Comparison of ENCODE assay signal across 9 cellular contexts in the genomic region with DNA sequence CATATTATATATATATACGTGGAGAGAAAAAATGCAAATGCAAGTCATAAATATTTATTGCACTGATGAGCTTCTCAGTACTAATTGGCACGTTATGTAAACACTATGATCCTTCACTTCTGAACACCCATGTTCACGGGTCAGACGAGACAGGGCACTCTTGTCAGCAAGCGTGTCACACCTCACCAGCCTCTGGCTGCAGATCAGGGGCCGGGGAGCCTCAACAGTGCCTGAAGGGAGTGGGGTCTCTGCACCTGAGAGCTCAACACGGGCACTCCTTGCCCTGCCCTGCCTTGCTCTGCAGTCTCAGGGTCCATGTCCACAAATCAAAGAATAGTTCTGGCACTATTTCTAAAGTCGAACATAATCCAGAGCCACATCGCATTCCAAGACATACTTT. TPM values are rescaled to one million over a fixed set of nuclear protein-coding genes. Genes with fewer than 3 reads are reported as not detected.
DNase-seq lines count a peak whose midpoint lies in the region; ATAC-seq and TF ChIP-seq lines count a peak whose summit lies in the region.
"Had no signal": no experiment of that assay in that cellular context is flagged by ENCODE, and none has a peak within 500 bp of the region (broad histone marks: within the 10 kb centered on the region; RNA-seq: fewer than 3 reads in every experiment).

No MANE protein-coding gene starts in this region.

- peaks cover 15% of the 10 kb centered on the region for H3K4me1 ChIP-seq in Panc1 (ENCODE audit: control insufficient read depth, insufficient read depth, low read length)
- H3K4me1 ChIP-seq in thoracic aorta (ENCODE audit: control insufficient read depth in 1 of 2, low read depth in 2 of 2) = peaks cover 7 to 27% of the 10 kb centered on the region in 2 donors

- in situ Hi-C loops in Panc1 (cut with HindIII; ENCODE audit: low pct_unique_long_range_greater_than_20kb, low sequenced_read_pairs) = no loop called here

- H3K36me3 ChIP-seq in Panc1 (ENCODE audit: control insufficient read depth, insufficient read depth, low read length) (no peaks in the 10 kb centered on the region), thoracic aorta (no peaks in the 10 kb centered on the region)

- peak overlapping the region; percentile 89 for H3K4me3 Mint-ChIP-seq in activated naive CD4-positive, alpha-beta T cell treated with anti-CD3 and anti-CD28 coated beads for 36 hours
- H3K4me3 Mint-ChIP-seq in immature natural killer cell = peak overlapping the region; percentile 87 to 99 (median 91)

- intact Hi-C loops in activated naive CD4-positive, alpha-beta T cell treated with anti-CD3 and anti-CD28 coated beads for 36 hours (cut with micrococcal nuclease) = loop anchor here (5.0 kb wide), 1 partner anchor 167 kb away; no protein-coding TSS in a partner anchor
- intact Hi-C loops in Panc1 (cut with micrococcal nuclease; ENCODE audit: unreplicated experiment) = no loop called here

- POLR2A ChIA-PET in Panc1 (lab: Charles Lee) = no interaction called here

- H3K27me3 Mint-ChIP-seq in activated naive CD4-positive, alpha-beta T cell treated with anti-CD3 and anti-CD28 coated beads for 36 hours (ENCODE audit: low read depth) = no peaks in the 10 kb centered on the region
- peaks cover 7 to 10% (median 10%) of the 10 kb centered on the region in 3 donors for H3K27me3 Mint-ChIP-seq in immature natural killer cell (ENCODE audit: low read depth in 3 of 3)

- H3K4me3 ChIP-seq in Panc1 (ENCODE audit: low read depth in 2 of 2, low read length in 2 of 2) = peak overlapping the region; percentile 55 to 70
- peak overlapping the region; percentile 56 for H3K4me3 ChIP-seq in thoracic aorta

- H3K9me3 Mint-ChIP-seq in activated naive CD4-positive, alpha-beta T cell treated with anti-CD3 and anti-CD28 coated beads for 36 hours = peaks cover 9% of the 10 kb centered on the region
- no peaks in the 10 kb centered on the region for H3K9me3 Mint-ChIP-seq in immature natural killer cell

- TF ChIP-seq CTCF in Panc1 (IDR thresholded peaks at IDR 0.05) (no peak), thoracic aorta (IDR thresholded peaks at IDR 0.05) (no peak)

- CTCF ChIA-PET in activated naive CD4-positive, alpha-beta T cell treated with anti-CD3 and anti-CD28 coated beads for 36 hours (lab: Charles Lee) = interaction anchor here (1.6 to 1.7 kb wide), 3 partner anchors 19 to 116 kb away, joined by 3 to 5 read pairs (median 4); no protein-coding TSS in a partner anchor
- CTCF ChIA-PET in Panc1 (lab: Charles Lee) = no interaction called here

- H3K4me1 Mint-ChIP-seq in activated naive CD4-positive, alpha-beta T cell treated with anti-CD3 and anti-CD28 coated beads for 36 hours (ENCODE audit: low read depth) = peaks cover 53% of the 10 kb centered on the region
- peaks cover 68 to 78% of the 10 kb centered on the region in 2 donors for H3K4me1 Mint-ChIP-seq in immature natural killer cell

- peak overlapping the region; percentile 66 for H3K27ac ChIP-seq in Panc1 (ENCODE audit: low read length)
- no peak overlapping the region for H3K27ac ChIP-seq in thoracic aorta
- H3K27ac ChIP-seq: C4-2B had no signal

- peak overlapping the region; percentile 91 for H3K27ac Mint-ChIP-seq in activated naive CD4-positive, alpha-beta T cell treated with anti-CD3 and anti-CD28 coated beads for 36 hours
- H3K27ac Mint-ChIP-seq in immature natural killer cell = peak overlapping the region; percentile 90 to 99 (median 95)

- H3K36me3 Mint-ChIP-seq in activated naive CD4-positive, alpha-beta T cell treated with anti-CD3 and anti-CD28 coated beads for 36 hours (ENCODE audit: low read depth) = no peaks in the 10 kb centered on the region
- peaks cover 0 to 4% (median 0%) of the 10 kb centered on the region in 3 donors for H3K36me3 Mint-ChIP-seq in immature natural killer cell

- no peak for DNase-seq in activated naive CD4-positive, alpha-beta T cell treated with anti-CD3 and anti-CD28 coated beads for 36 hours
- no peak for DNase-seq in activated naive CD4-positive, alpha-beta T cell (lab: John Stamatoyannopoulos, UW)
- no peak for DNase-seq in Panc1 (ENCODE audit: low read depth, low spot score)
- no peak for DNase-seq in immature natural killer cell
- no peak for DNase-seq in thoracic aorta (ENCODE audit: low spot score)
- no peak for DNase-seq in HPDE6-E6E7 (ENCODE audit: extremely low spot score)
- DNase-seq in SW 1271 (lab: John Stamatoyannopoulos, UW) = no peak
- no peak for DNase-seq in DMS79 (lab: John Stamatoyannopoulos, UW)

- no TSS peak for BruUV-seq in Panc1 (replicated peaks; lab: Mats Ljungman, UMichigan)

- 0 out of 2 replicates have a peak, but pooled peaks cover 4% of the 10 kb centered on the region for H3K27me3 ChIP-seq in Panc1 (ENCODE audit: control insufficient read depth, insufficient read depth, low read length)
- no peaks in the 10 kb centered on the region for H3K27me3 ChIP-seq in thoracic aorta (replicated peaks; ENCODE audit: insufficient read depth)

- peaks cover 6% of the 10 kb centered on the region; the same call in 1 of the 2 replicates for H3K9me3 ChIP-seq in Panc1 (ENCODE audit: control insufficient read depth, insufficient read depth, low read depth, low read length)
- no peaks in the 10 kb centered on the region for H3K9me3 ChIP-seq in thoracic aorta

- ATAC-seq in Panc1 = 0 out of 2 replicates have a peak, but pooled peaks have one; percentile 19
- no peak for ATAC-seq in thoracic aorta (ENCODE audit: insufficient number of reproducible peaks, low FRiP score, low read depth)

RNA-seq across cellular contexts. Expression of a gene that starts 0.4 kb away (rescaled TPM):
- total RNA-seq in activated naive CD4-positive, alpha-beta T cell treated with anti-CD3 and anti-CD28 coated beads for 36 hours = 10 to 100 TPM; 13.2 to 13.4 TPM
- total RNA-seq in Panc1 (2021; ENCODE audit: unreplicated experiment) = 6.0 TPM
- polyA plus RNA-seq in Panc1 (2012; ENCODE audit: insufficient read length) = 10.1 TPM
- 10 to 100 TPM in 2 of 3 donors, 1 to 10 TPM in 1; 9.8 to 24.1 (median 15.5) TPM for polyA plus RNA-seq in immature natural killer cell
- 10 to 100 TPM in 1 of 2 donors, 1 to 10 TPM in 1; 2.3 to 12.8 TPM for total RNA-seq in thoracic aorta
